Comparison of ENCODE assay signal across 2 cellular contexts in the genomic region with DNA sequence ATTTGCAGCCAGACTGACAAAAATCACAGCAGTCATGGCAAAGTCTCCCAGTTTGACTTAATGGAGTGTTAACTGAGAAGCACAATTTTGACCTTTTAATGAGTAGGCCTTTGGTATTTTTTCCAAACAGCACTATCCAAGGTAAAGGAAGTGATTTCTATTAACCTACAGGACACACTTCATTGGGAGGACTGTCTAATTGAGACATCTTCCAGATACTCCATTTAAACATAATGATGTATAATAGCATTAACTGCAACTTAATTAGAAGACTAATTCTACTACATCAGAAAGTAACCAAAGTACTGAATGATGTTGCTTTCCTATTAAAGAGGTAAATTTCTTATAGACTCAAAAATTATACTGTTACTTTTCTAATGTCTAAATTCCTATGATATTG.
TF ChIP-seq lines count a peak whose summit lies in the region.

No MANE protein-coding gene starts in this region.

TF ChIP-seq in SK-N-SH, 30 proteins besides CTCF, POLR2A, EP300 and RAD21 (continued from another document):
- TF ChIP-seq, protein P1, sequence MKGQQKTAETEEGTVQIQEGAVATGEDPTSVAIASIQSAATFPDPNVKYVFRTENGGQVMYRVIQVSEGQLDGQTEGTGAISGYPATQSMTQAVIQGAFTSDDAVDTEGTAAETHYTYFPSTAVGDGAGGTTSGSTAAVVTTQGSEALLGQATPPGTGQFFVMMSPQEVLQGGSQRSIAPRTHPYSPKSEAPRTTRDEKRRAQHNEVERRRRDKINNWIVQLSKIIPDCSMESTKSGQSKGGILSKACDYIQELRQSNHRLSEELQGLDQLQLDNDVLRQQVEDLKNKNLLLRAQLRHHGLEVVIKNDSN (IDR thresholded peaks at IDR 0.05; ENCODE audit: borderline replicate concordance, low read depth), result no peak
- no peak for TF ChIP-seq REST (IDR thresholded peaks at IDR 0.05; ENCODE audit: low read depth, low read length)

TF ChIP-seq in SK-N-SH treated with all-trans-retinoic acid at 6 μM for 48 hours, 23 proteins besides CTCF, POLR2A, EP300 and RAD21 (continued from another document):
- peak; percentile 65; the same call in 1 of the 2 replicates for TF ChIP-seq TSHZ2 (CRISPR knock-in tag; IDR thresholded peaks at IDR 0.05)
- 0 out of 2 replicates have a peak, but pooled peaks have one; percentile 32 for TF ChIP-seq ZNF70 (CRISPR knock-in tag; IDR thresholded peaks at IDR 0.05)
